ENCODE assay signal across 8 cellular contexts in the genomic region with DNA sequence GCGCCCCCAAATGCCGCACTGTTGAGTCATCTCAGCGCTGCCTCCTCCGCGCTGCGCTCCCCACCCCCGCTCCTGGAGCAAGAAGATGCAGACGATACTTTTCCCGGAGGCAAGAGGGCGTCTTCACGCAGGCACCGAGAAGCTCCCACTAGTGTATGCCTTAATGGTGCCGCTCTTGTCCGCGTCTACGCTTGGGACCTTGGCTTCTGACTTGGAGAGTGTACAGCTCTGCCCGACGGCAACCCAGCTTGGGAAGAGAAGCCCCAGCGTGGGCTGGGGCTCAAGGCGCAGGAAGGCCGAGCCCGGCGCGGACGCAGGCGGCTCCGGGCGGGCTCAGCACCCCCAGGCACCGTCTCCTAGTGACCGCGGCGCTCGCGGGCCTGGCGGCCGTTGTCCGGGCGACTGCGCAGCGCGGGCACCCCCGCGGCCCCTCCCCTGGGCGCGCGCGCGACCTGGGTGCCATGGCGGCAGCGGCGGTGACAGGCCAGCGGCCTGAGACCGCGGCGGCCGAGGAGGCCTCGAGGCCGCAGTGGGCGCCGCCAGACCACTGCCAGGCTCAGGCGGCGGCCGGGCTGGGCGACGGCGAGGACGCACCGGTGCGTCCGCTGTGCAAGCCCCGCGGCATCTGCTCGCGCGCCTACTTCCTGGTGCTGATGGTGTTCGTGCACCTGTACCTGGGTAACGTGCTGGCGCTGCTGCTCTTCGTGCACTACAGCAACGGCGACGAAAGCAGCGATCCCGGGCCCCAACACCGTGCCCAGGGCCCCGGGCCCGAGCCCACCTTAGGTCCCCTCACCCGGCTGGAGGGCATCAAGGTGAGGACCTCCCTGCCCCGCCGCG. TPM values are rescaled to one million over a fixed set of nuclear protein-coding genes. Genes with fewer than 3 reads are reported as not detected.
DNase-seq lines count a peak whose midpoint lies in the region; ATAC-seq and TF ChIP-seq lines count a peak whose summit lies in the region.

A gene with protein sequence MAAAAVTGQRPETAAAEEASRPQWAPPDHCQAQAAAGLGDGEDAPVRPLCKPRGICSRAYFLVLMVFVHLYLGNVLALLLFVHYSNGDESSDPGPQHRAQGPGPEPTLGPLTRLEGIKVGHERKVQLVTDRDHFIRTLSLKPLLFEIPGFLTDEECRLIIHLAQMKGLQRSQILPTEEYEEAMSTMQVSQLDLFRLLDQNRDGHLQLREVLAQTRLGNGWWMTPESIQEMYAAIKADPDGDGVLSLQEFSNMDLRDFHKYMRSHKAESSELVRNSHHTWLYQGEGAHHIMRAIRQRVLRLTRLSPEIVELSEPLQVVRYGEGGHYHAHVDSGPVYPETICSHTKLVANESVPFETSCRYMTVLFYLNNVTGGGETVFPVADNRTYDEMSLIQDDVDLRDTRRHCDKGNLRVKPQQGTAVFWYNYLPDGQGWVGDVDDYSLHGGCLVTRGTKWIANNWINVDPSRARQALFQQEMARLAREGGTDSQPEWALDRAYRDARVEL (plus strand): TSS at position 446 of the 840 bp plus-strand sequence. CDS start 16 bp downstream, at position 462.

- intact Hi-C loops in T-helper 1 cell treated with Interleukin-12 subunit alpha and Interleukin-12 subunit beta and Interleukin-4 antibody, amounts not matched to agents 30 ng/mL and 1 ng/mL, for 36 hours (cut with micrococcal nuclease): loop anchor here (1.0 kb wide), 2 partner anchors 17 to 31 kb away; a partner anchor contains a TSS
- intact Hi-C loops in heart right ventricle (cut with DNase I): loop anchor here in 7 of 10 donors (1.0 to 10.0 kb wide), 6 partner anchors 31 to 462 kb away; a partner anchor contains a TSS
- intact Hi-C loops in prostate gland (cut with DNase I): loop anchor here (2.0 to 10.0 kb wide), 2 partner anchors 17 to 105 kb away; a partner anchor contains a TSS
- intact Hi-C loops in upper lobe of right lung (cut with DNase I): no loop called here

- H3K4me1 ChIP-seq in heart right ventricle: peaks cover 8 to 40% (median 26%) of the 10 kb centered on the region in 9 donors
- H3K4me1 ChIP-seq in prostate gland (replicated peaks): peaks cover 3% of the 10 kb centered on the region
- H3K4me1 ChIP-seq in upper lobe of right lung: peaks cover 21% of the 10 kb centered on the region

- H3K9me3 ChIP-seq in heart right ventricle (no peaks in the 10 kb centered on the region), prostate gland (no peaks in the 10 kb centered on the region), upper lobe of right lung (no peaks in the 10 kb centered on the region)

- ATAC-seq in GM21528 (IDR thresholded peaks at IDR 0.05; ENCODE audit: low FRiP score, unreplicated experiment): peak; percentile 41
- peak; percentile 84 to 92 (median 90) for ATAC-seq in heart right ventricle
- ATAC-seq in upper lobe of right lung: peak; percentile 93

- TF ChIP-seq CTCF in heart right ventricle (IDR thresholded peaks at IDR 0.05) (peak in 8 of 9 donors; percentile 27 to 65 (median 36)), prostate gland (IDR thresholded peaks at IDR 0.05) (peak in 3 of 4 experiments; percentile 23 to 48 (median 36)), upper lobe of right lung (IDR thresholded peaks at IDR 0.05) (peak; percentile 45)

- no peaks in the 10 kb centered on the region for H3K27me3 ChIP-seq in heart right ventricle
- no peaks in the 10 kb centered on the region for H3K27me3 ChIP-seq in prostate gland (replicated peaks; ENCODE audit: insufficient read depth)
- H3K27me3 ChIP-seq in upper lobe of right lung: no peaks in the 10 kb centered on the region

- H3K4me3 ChIP-seq in heart right ventricle (peak within 1 kb of the TSS; percentile 55 to 95 (median 82)), prostate gland (peak within 1 kb of the TSS; percentile 74 to 75), upper lobe of right lung (peak within 1 kb of the TSS; percentile 89)

- 0 to 1% methylated on average over 90 to 91 of the region's 91 CpGs for WGBS in heart right ventricle, 2 donors
- 1% methylated on average over 19 of the region's 91 CpGs for WGBS in prostate gland

- TF ChIP-seq POLR2A in prostate gland (IDR thresholded peaks at IDR 0.05): peak; percentile 34

- DNase-seq in DMS114 treated with DMSO at 0.1 percent for 48 hours (lab: John Stamatoyannopoulos, UW; ENCODE audit: unreplicated experiment) (peak; percentile 50), LHCN-M2 (ENCODE audit: low read depth) (peak; percentile 90), amniotic epithelial cell (ENCODE audit: low read depth) (peak; percentile 93), heart right ventricle (peak; percentile 83 to 88), prostate gland (ENCODE audit: low spot score) (peak; percentile 80), upper lobe of right lung (peak; percentile 90)

- H3K36me3 ChIP-seq in heart right ventricle (peaks cover 0 to 26% (median 9%) of the 10 kb centered on the region in 9 donors), prostate gland (no peaks in the 10 kb centered on the region), upper lobe of right lung (peaks cover 17% of the 10 kb centered on the region)

- H3K27ac ChIP-seq in heart right ventricle: peak within 1 kb of the TSS; percentile 71 to 93 (median 88)
- H3K27ac ChIP-seq in prostate gland: peak within 1 kb of the TSS; percentile 85 to 88
- peak within 1 kb of the TSS; percentile 91 for H3K27ac ChIP-seq in upper lobe of right lung

RNA-seq across cellular contexts. Expression of the gene that starts here (rescaled TPM):
- 16.2 and 21.0 TPM in 2 replicates for total RNA-seq in LHCN-M2 (2014; rRNA removed)
- polyA plus RNA-seq in LHCN-M2 (2012): 13.4 TPM
- total RNA-seq in T-helper 1 cell treated with Interleukin-12 subunit alpha and Interleukin-12 subunit beta and Interleukin-4 antibody, amounts not matched to agents 30 ng/mL and 1 ng/mL, for 36 hours: 43.3 and 48.9 TPM in 2 replicates
- 10 to 100 TPM; 23.8 to 41.7 (median 30.8) TPM for total RNA-seq in heart right ventricle
- 10 to 100 TPM; 25.8 to 30.9 TPM for polyA plus RNA-seq in heart right ventricle
- 100 to 1,000 TPM in 1 of 2 donors, 10 to 100 TPM in 1; 56.0 to 101 TPM for total RNA-seq in prostate gland
- 38.0 TPM for total RNA-seq in upper lobe of right lung

Comparison
In these comparisons a context has a peak if more than half of its experiments do, and no peak if none do; other contexts are left out.
1. Peak in every context shown above with its lines: DNase-seq, ATAC-seq, H3K4me3 ChIP-seq and H3K27ac ChIP-seq.
2. ATAC-seq: peak in every context shown above with its lines; median percentile 93 in upper lobe of right lung; 90 in heart right ventricle; 41 in GM21528.